10 cellular contexts compared by ENCODE assay signal in genomic region chr10:112811741-112812551, GRCh38.
DNase-seq lines count a peak whose midpoint lies in the region; ATAC-seq and TF ChIP-seq lines count a peak whose summit lies in the region.
"Had no signal": no experiment of that assay in that cellular context is flagged by ENCODE, and none has a peak within 500 bp of the region (broad histone marks: within the 10 kb centered on the region; RNA-seq: fewer than 3 reads in every experiment).

No MANE protein-coding gene starts in this region.

- H3K4me3 ChIP-seq in PC-9 (peak overlapping the region; percentile 42; the same call in 1 of the 2 replicates), Karpas-422 (ENCODE audit: low read length) (no peak overlapping the region)

- H3K4me1 ChIP-seq in PC-9 (replicated peaks; ENCODE audit: insufficient read depth) (peaks cover 68% of the 10 kb centered on the region), Karpas-422 (ENCODE audit: low read length) (no peaks in the 10 kb centered on the region)

- intact Hi-C loops in CD14-positive monocyte (cut with micrococcal nuclease) = loop anchor here in 1 of 2 donors (10.0 kb wide), 1 partner anchor 143 kb away; the partner anchor contains the start of gene TCF7L2
- intact Hi-C loops in PC-9 (cut with micrococcal nuclease; ENCODE audit: unreplicated experiment) = loop anchor here (1.0 to 10.0 kb wide), 10 partner anchors 45 to 573 kb away; partner anchors contain the start of gene TCF7L2

- peaks cover 0 to 7% (median 2%) of the 10 kb centered on the region in 7 donors for H3K9me3 Mint-ChIP-seq in CD14-positive monocyte

- H3K27me3 ChIP-seq in PC-9 (ENCODE audit: insufficient read depth, low read depth) (no peaks in the 10 kb centered on the region), Karpas-422 (ENCODE audit: low read length) (no peaks in the 10 kb centered on the region)

- H3K9ac ChIP-seq in Karpas-422 (ENCODE audit: low read length) = no peak overlapping the region

- peaks cover 53% of the 10 kb centered on the region for H3K4me1 Mint-ChIP-seq in CD14-positive monocyte

- H3K27ac ChIP-seq in PC-9 (peak overlapping the region; percentile 88), Karpas-422 (ENCODE audit: low read length) (no peak overlapping the region)

- H3K36me3 ChIP-seq in PC-9 (ENCODE audit: low read depth) (no peaks in the 10 kb centered on the region), Karpas-422 (ENCODE audit: insufficient read depth, low read length) (no peaks in the 10 kb centered on the region)

- no peak for ATAC-seq in GM19324 (IDR thresholded peaks at IDR 0.05; ENCODE audit: low FRiP score, unreplicated experiment)

- peaks cover 65% of the 10 kb centered on the region for H3F3A ChIP-seq in PC-9 (ENCODE audit: insufficient read depth, low read depth)

- H3K36me3 Mint-ChIP-seq in CD14-positive monocyte = peaks cover 39 to 43% of the 10 kb centered on the region in 2 donors

- H2AFZ ChIP-seq in PC-9 (no peak overlapping the region), Karpas-422 (ENCODE audit: low read length) (no peak overlapping the region)

- H3K27ac Mint-ChIP-seq in CD14-positive monocyte = peak overlapping the region in 6 of 7 donors; percentile 25 to 84 (median 44)
- H3K27ac Mint-ChIP-seq: activated naive CD8-positive, alpha-beta T cell had no signal

- no peak overlapping the region for H3K4me3 Mint-ChIP-seq in CD14-positive monocyte
- H3K4me3 Mint-ChIP-seq: activated naive CD8-positive, alpha-beta T cell had no signal

- H3K27me3 Mint-ChIP-seq in CD14-positive monocyte (ENCODE audit: low read depth in 3 of 3) = peaks cover 0 to 3% (median 1%) of the 10 kb centered on the region in 3 donors
- H3K27me3 Mint-ChIP-seq: activated naive CD8-positive, alpha-beta T cell had no signal

- H3K79me2 ChIP-seq in PC-9 (ENCODE audit: low read depth) (no peaks in the 10 kb centered on the region), Karpas-422 (ENCODE audit: low read length) (no peaks in the 10 kb centered on the region)

- H3K9me3 ChIP-seq in PC-9 (ENCODE audit: insufficient read depth, low read depth) = no peaks in the 10 kb centered on the region
- H3K9me3 ChIP-seq in Karpas-422 (ENCODE audit: low read length) = no peaks in the 10 kb centered on the region

- POLR2A ChIA-PET in PC-9 (lab: Charles Lee; ENCODE audit: unreplicated experiment) = interaction anchor here (0.6 to 0.7 kb wide), 2 partner anchors 104 to 137 kb away, joined by 3 to 7 read pairs; no protein-coding TSS in a partner anchor

- BruUV-seq in PC-9 (replicated peaks; lab: Mats Ljungman, UMichigan) = no TSS peak

- CTCF ChIA-PET in PC-9 (lab: Charles Lee) = interaction anchor here (0.6 kb wide), 1 partner anchor 867 kb away, joined by 4 read pairs; no protein-coding TSS in a partner anchor

- H3K4me2 ChIP-seq in PC-9 (peak overlapping the region; percentile 63), Karpas-422 (ENCODE audit: low read depth, low read length, poor library complexity, severe bottlenecking) (no peak overlapping the region)

- TF ChIP-seq CTCF in CD14-positive monocyte (IDR thresholded peaks at IDR 0.05) = no peak
- TF ChIP-seq CTCF in PC-9 (conservative IDR thresholded peaks at IDR 0.05) = no peak

- no peaks in the 10 kb centered on the region for H4K20me1 ChIP-seq in PC-9 (ENCODE audit: insufficient read depth)
- no peaks in the 10 kb centered on the region for H4K20me1 ChIP-seq in Karpas-422 (ENCODE audit: insufficient read depth, low read depth, low read length)

- H3K9me2 ChIP-seq in PC-9 (ENCODE audit: insufficient read depth) = no peaks in the 10 kb centered on the region
- H3K9me2 ChIP-seq in Karpas-422 (replicated peaks; ENCODE audit: insufficient read depth, low read length) = no peaks in the 10 kb centered on the region

- DNase-seq in CD14-positive monocyte (ENCODE audit: low spot score) (no peak), PC-9 (peak; percentile 72 to 98), fibroblast of gingiva (ENCODE audit: low read depth) (peak; percentile 96), occipital lobe (lab: John Stamatoyannopoulos, UW) (peak; percentile 11), 8988T (no peak), Karpas-422 (no peak)
- DNase-seq in activated effector memory CD4-positive, alpha-beta T cell treated with Interleukin-2 at 50 U/mL for 16 hours = no peak
- DNase-seq: Kasumi-1 had no signal

Comparison
In these comparisons a context has a peak if more than half of its experiments do, and no peak if none do; other contexts are left out.
1. DNase-seq: peak in PC-9 (2 of 2), fibroblast of gingiva (single experiment) and occipital lobe (single experiment); none in CD14-positive monocyte (single experiment), 8988T (single experiment), Karpas-422 (single experiment) and activated effector memory CD4-positive, alpha-beta T cell treated with Interleukin-2 at 50 U/mL for 16 hours (single experiment).